14 cellular contexts compared by ENCODE assay signal in the genomic region with DNA sequence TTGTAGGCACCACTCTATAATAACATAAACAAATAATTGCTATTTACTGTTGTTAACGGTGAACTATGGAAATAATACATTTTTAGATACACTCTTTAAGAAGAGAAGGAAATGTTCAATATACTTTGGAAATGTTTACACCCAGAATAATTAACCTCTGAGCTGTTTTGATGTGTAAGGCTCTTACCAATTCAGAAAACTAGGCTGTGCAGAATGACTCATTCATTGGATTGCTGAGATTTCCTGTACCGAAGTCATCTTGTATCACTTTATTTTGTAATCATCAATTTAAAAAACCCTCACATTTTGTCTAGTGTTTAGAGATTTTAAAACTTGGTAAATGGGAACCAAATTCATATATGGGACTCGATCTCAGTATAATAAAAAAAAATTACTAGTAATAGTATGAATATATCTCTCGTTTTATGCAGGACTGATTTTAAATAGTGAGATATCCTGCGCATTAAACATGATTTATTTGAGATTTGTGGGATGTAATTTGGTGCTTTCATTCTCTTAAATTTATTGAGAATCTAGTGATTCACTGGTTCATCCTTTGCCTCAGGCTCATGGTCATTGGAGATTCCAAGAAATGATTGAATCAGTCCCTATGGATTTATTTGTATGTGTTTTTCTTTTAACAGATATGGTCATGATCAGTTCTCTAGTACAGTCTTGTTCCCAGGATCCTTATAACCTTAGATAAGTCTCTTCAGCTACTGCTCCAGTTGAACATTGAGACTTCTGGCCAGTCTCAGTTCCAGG. TPM values are rescaled to one million over a fixed set of nuclear protein-coding genes. Genes with fewer than 3 reads are reported as not detected.
DNase-seq lines count a peak whose midpoint lies in the region; ATAC-seq, FAIRE-seq and TF ChIP-seq lines count a peak whose summit lies in the region.
"Had no signal": no experiment of that assay in that cellular context is flagged by ENCODE, and none has a peak within 500 bp of the region (broad histone marks: within the 10 kb centered on the region; RNA-seq: fewer than 3 reads in every experiment).

No MANE protein-coding gene starts in this region.

- CTCF ChIA-PET in HCT116 (lab: Charles Lee), result interaction anchor here (1.8 kb wide), 1 partner anchor 203 kb away, joined by 7 read pairs; no protein-coding TSS in a partner anchor
- CTCF ChIA-PET in CD8-positive, alpha-beta T cell (lab: Charles Lee), result interaction anchor here (1.4 kb wide), 1 partner anchor 203 kb away, joined by 3 read pairs; no protein-coding TSS in a partner anchor

- peaks cover 0 to 26% of the 10 kb centered on the region in 2 experiments; a peak in 2 of 4 replicates for H3K36me3 ChIP-seq in HCT116 (ENCODE audit: control insufficient read depth in 1 of 2, insufficient read depth in 2 of 2, low read length in 2 of 2)
- peaks cover 14% of the 10 kb centered on the region for H3K36me3 ChIP-seq in astrocyte (ENCODE audit: insufficient read depth, low read length)
- peaks cover 0 to 4% of the 10 kb centered on the region in 2 donors for H3K36me3 ChIP-seq in gastroesophageal sphincter
- H3K36me3 ChIP-seq in tibial artery, result peaks cover 0 to 7% (median 0%) of the 10 kb centered on the region in 3 donors
- H3K36me3 ChIP-seq in CD8-positive, alpha-beta T cell (ENCODE audit: insufficient read depth, low read length), result no peaks in the 10 kb centered on the region

- H4K5ac ChIP-seq in H9 (ENCODE audit: insufficient read length, low read depth, low read length), result no peak overlapping the region

- H3K36me3 Mint-ChIP-seq in astrocyte (ENCODE audit: low read depth, unreplicated experiment) (peaks cover 44% of the 10 kb centered on the region), H9 (ENCODE audit: insufficient read depth in 1 of 3, low read depth in 3 of 3) (peaks cover 0 to 3% (median 0%) of the 10 kb centered on the region in 3 experiments; a peak in 2 of 7 replicates)
- peaks cover 2% of the 10 kb centered on the region for H3K36me3 Mint-ChIP-seq in CD8-positive, alpha-beta T cell

- peaks cover 4 to 10% of the 10 kb centered on the region in 2 experiments; a peak in 2 of 4 replicates for H3K9me3 ChIP-seq in HCT116 (ENCODE audit: control insufficient read depth in 1 of 2, insufficient read depth in 1 of 2, low read depth in 1 of 2, low read length in 2 of 2)
- H3K9me3 ChIP-seq in astrocyte (ENCODE audit: insufficient read depth, low read depth, low read length), result no peaks in the 10 kb centered on the region
- no peaks in the 10 kb centered on the region for H3K9me3 ChIP-seq in gastroesophageal sphincter
- no peaks in the 10 kb centered on the region for H3K9me3 ChIP-seq in tibial artery
- peaks cover 4% of the 10 kb centered on the region for H3K9me3 ChIP-seq in CD8-positive, alpha-beta T cell (ENCODE audit: low read length)
- no peaks in the 10 kb centered on the region for H3K9me3 ChIP-seq in H9 (ENCODE audit: control insufficient read depth, low read depth, low read length)

- H3K27ac ChIP-seq in HCT116 (ENCODE audit: low read depth, low read length) (no peak overlapping the region), astrocyte (ENCODE audit: low read depth, low read length) (peak overlapping the region; percentile 74), gastroesophageal sphincter (peak overlapping the region; percentile 91 to 100 (median 96)), tibial artery (peak overlapping the region; percentile 25 to 99), H9 (ENCODE audit: insufficient read length, low read depth, low read length) (no peak overlapping the region)
- no peak overlapping the region for H3K27ac ChIP-seq in CD8-positive, alpha-beta T cell (ENCODE audit: low read depth, low read length)

- peaks cover 2 to 33% of the 10 kb centered on the region in 2 experiments; a peak in 1 of 4 replicates for H3K4me1 ChIP-seq in HCT116 (ENCODE audit: control insufficient read depth in 1 of 2, insufficient read depth in 2 of 2, low read length in 2 of 2)
- peaks cover 19% of the 10 kb centered on the region for H3K4me1 ChIP-seq in astrocyte (ENCODE audit: insufficient read depth, low read length)
- peaks cover 3 to 54% (median 22%) of the 10 kb centered on the region in 3 donors for H3K4me1 ChIP-seq in gastroesophageal sphincter
- H3K4me1 ChIP-seq in tibial artery, result peaks cover 0 to 66% (median 22%) of the 10 kb centered on the region in 4 donors
- H3K4me1 ChIP-seq in CD8-positive, alpha-beta T cell (ENCODE audit: insufficient read depth, low read length), result peaks cover 4% of the 10 kb centered on the region
- H3K4me1 ChIP-seq in H9 (ENCODE audit: insufficient read depth, low read length), result no peaks in the 10 kb centered on the region; the same call in 1 of the 2 replicates

- RAD21 ChIA-PET in HCT116 (lab: Charles Lee; ENCODE audit: low non-redundant PET in 1 of 2, low total read pairs in 2 of 2, uncharacterized antibody in 2 of 2, unreplicated experiment in 2 of 2), result no interaction called here

- 32 to 50% methylated on average over 5 of the region's 5 CpGs for WGBS in gastroesophageal sphincter (ENCODE audit: low coverage in 1 of 2), 2 donors
- no CpG with 5 or more reads among the region's 5 CpGs for WGBS in H9 (ENCODE audit: extremely low coverage, insufficient read length, low lambda C conversion rate)

- H2BK20ac ChIP-seq in H9 (ENCODE audit: low read depth, low read length, poor library complexity, severe bottlenecking), result no peak overlapping the region

- H3K9me2 ChIP-seq in HCT116 (ENCODE audit: insufficient read depth), result no peaks in the 10 kb centered on the region

- H3K79me2 ChIP-seq in HCT116 (ENCODE audit: insufficient read depth, low read length) (peaks cover 20% of the 10 kb centered on the region; the same call in 1 of the 2 replicates), astrocyte (ENCODE audit: insufficient read depth, low read length) (peaks cover 87% of the 10 kb centered on the region), H9 (ENCODE audit: insufficient read depth, low read length) (peaks cover 5% of the 10 kb centered on the region; the same call in 1 of the 2 replicates)

- TF ChIP-seq POLR2A in HCT116 (IDR thresholded peaks at IDR 0.05; ENCODE audit: borderline replicate concordance, extremely low read depth, insufficient read depth, insufficient read length) (no peak), gastroesophageal sphincter (IDR thresholded peaks at IDR 0.05) (no peak)

- H4K91ac ChIP-seq in H9 (ENCODE audit: insufficient read length, low read depth, low read length), result no peak overlapping the region

- H3K56ac ChIP-seq in H9 (ENCODE audit: insufficient read length, low read depth, low read length), result no peak overlapping the region

- TF ChIP-seq CTCF in HCT116 (IDR thresholded peaks at IDR 0.05 in 2 of 3, conservative IDR thresholded peaks at IDR 0.05 in 1 of 3; ENCODE audit: borderline replicate concordance in 1 of 3, insufficient read depth in 1 of 3, low read depth in 2 of 3, low read length in 2 of 3) (no peak), astrocyte (IDR thresholded peaks at IDR 0.05; ENCODE audit: insufficient read depth, low read depth, low read length) (no peak), gastroesophageal sphincter (IDR thresholded peaks at IDR 0.05) (no peak), tibial artery (IDR thresholded peaks at IDR 0.05) (no peak), H9 (conservative IDR thresholded peaks at IDR 0.05) (no peak)
- TF ChIP-seq CTCF in CD8-positive, alpha-beta T cell (IDR thresholded peaks at IDR 0.05), result no peak

- H3K9me3 Mint-ChIP-seq in astrocyte (ENCODE audit: unreplicated experiment), result peaks cover 2% of the 10 kb centered on the region
- peaks cover 10% of the 10 kb centered on the region for H3K9me3 Mint-ChIP-seq in CD8-positive, alpha-beta T cell
- H3K9me3 Mint-ChIP-seq in H9, result peaks cover 0 to 7% of the 10 kb centered on the region in 2 experiments; a peak in 3 of 5 replicates

- no peak overlapping the region for H3K23ac ChIP-seq in H9 (ENCODE audit: insufficient read length, low read depth, low read length)

- BruUV-seq in HCT116 (replicated peaks; lab: Mats Ljungman, UMichigan), result no TSS peak

- no peak overlapping the region for H3K14ac ChIP-seq in H9 (ENCODE audit: insufficient read depth, low read length)

- H2AFZ ChIP-seq in HCT116 (ENCODE audit: low read depth, low read length, poor library complexity, severe bottlenecking) (no peak overlapping the region), astrocyte (ENCODE audit: low read depth, low read length) (no peak overlapping the region), H9 (ENCODE audit: low read length) (no peak overlapping the region)

- no peak overlapping the region for H2BK120ac ChIP-seq in H9 (ENCODE audit: low read depth, low read length, poor library complexity, severe bottlenecking)

- POLR2A ChIA-PET in HCT116 (lab: Charles Lee), result no interaction called here
- POLR2A ChIA-PET in CD8-positive, alpha-beta T cell (lab: Charles Lee), result no interaction called here

- intact Hi-C loops in HCT116 (cut with micrococcal nuclease) (no loop called here), tibial artery (cut with DNase I; ENCODE audit: low total_unique reads) (no loop called here)
- intact Hi-C loops in CD8-positive, alpha-beta T cell (cut with DNase I, micrococcal nuclease), result no loop called here

- peaks cover 10% of the 10 kb centered on the region for H3K23me2 ChIP-seq in H9 (ENCODE audit: insufficient read length, low read depth, low read length, poor library complexity, severe bottlenecking)

- ATAC-seq in HCT116, result no peak
- no peak for ATAC-seq in gastroesophageal sphincter
- no peak for ATAC-seq in CD8-positive, alpha-beta T cell
- ATAC-seq in GM18873 (IDR thresholded peaks at IDR 0.05; ENCODE audit: low FRiP score, unreplicated experiment), result no peak
- ATAC-seq: stimulated activated naive CD8-positive, alpha-beta T cell treated with anti-CD3 and anti-CD28 coated beads, Interleukin-15, Interleukin-2, amounts not matched to agents 100 U/mL and 50 U/mL, for 24 hours had no signal

- H2BK5ac ChIP-seq in H9 (ENCODE audit: insufficient read length, low read length), result no peak overlapping the region

- H3K4me3 Mint-ChIP-seq in astrocyte (ENCODE audit: unreplicated experiment), result peak overlapping the region; percentile 99
- H3K4me3 Mint-ChIP-seq in CD8-positive, alpha-beta T cell, result no peak overlapping the region
- no peak overlapping the region for H3K4me3 Mint-ChIP-seq in H9
- H3K4me3 Mint-ChIP-seq: activated naive CD4-positive, alpha-beta T cell treated with anti-CD3 and anti-CD28 coated beads for 36 hours; mesothelial cell of epicardium had no signal

- H3K18ac ChIP-seq in H9 (ENCODE audit: insufficient read length, low read depth, low read length), result no peak overlapping the region

- no peak overlapping the region for H3T11ph ChIP-seq in H9 (ENCODE audit: low read length)

- H3K4me3 ChIP-seq in HCT116 (replicated peaks in 1 of 2; ENCODE audit: low read depth in 1 of 2, low read length in 2 of 2) (no peak overlapping the region), astrocyte (ENCODE audit: insufficient read depth, low read depth, low read length) (peak overlapping the region; percentile 41), gastroesophageal sphincter (peak overlapping the region in 1 of 2 donors; percentile 88), tibial artery (peak overlapping the region in 1 of 2 donors; percentile 91)
- H3K4me3 ChIP-seq in CD8-positive, alpha-beta T cell (ENCODE audit: low read depth, low read length), result no peak overlapping the region

- no peak overlapping the region for H2AK5ac ChIP-seq in H9 (ENCODE audit: insufficient read length, low read length)

- H4K20me1 ChIP-seq in HCT116 (ENCODE audit: insufficient read depth) (no peaks in the 10 kb centered on the region), astrocyte (ENCODE audit: insufficient read depth, low read length) (peaks cover 51% of the 10 kb centered on the region), H9 (ENCODE audit: control insufficient read depth, insufficient read depth, insufficient read length) (no peaks in the 10 kb centered on the region)

- TF ChIP-seq EP300 in gastroesophageal sphincter (IDR thresholded peaks at IDR 0.05), result no peak

- FAIRE-seq in astrocyte (lab: Jason Lieb, UNC), result peak; percentile 64

- H3K27me3 Mint-ChIP-seq in astrocyte (ENCODE audit: low read depth, unreplicated experiment) (no peaks in the 10 kb centered on the region), H9 (ENCODE audit: low read depth) (peaks cover 18% of the 10 kb centered on the region)
- H3K27me3 Mint-ChIP-seq in CD8-positive, alpha-beta T cell (ENCODE audit: low read depth), result peaks cover 40% of the 10 kb centered on the region

- no peak overlapping the region for H4K8ac ChIP-seq in H9 (replicated peaks; ENCODE audit: insufficient read length, low read depth, low read length)

- no peak for DNase-seq in HCT116 (ENCODE audit: low read depth, low spot score)
- peak; percentile 88 for DNase-seq in astrocyte (ENCODE audit: low read depth)
- DNase-seq in tibial artery, result no peak
- no peak for DNase-seq in CD8-positive, alpha-beta T cell
- DNase-seq in H9, result no peak
- DNase-seq: activated CD4-positive, CD25-positive, alpha-beta regulatory T cell treated with anti-CD3 and anti-CD28 coated beads, Interleukin-2, amount 50 U/mL, for 72 hours; activated naive CD4-positive, alpha-beta T cell treated with anti-CD3 and anti-CD28 coated beads for 36 hours; foreskin melanocyte; NCI-H1930; stimulated activated CD4-positive, alpha-beta T cell treated with anti-CD3 and anti-CD28 coated beads, Interleukin-12 subunit alpha, Interleukin-12 subunit beta, amount 100 ng/mL, for 4 hours; stimulated activated naive CD8-positive, alpha-beta T cell treated with anti-CD3 and anti-CD28 coated beads, Interleukin-15, Interleukin-2, amounts not matched to agents 100 U/mL and 50 U/mL, for 24 hours had no signal

- no peak overlapping the region for H2BK15ac ChIP-seq in H9 (ENCODE audit: low read depth, low read length)

- H3K9ac ChIP-seq in HCT116 (ENCODE audit: low read length) (no peak overlapping the region), astrocyte (ENCODE audit: low read length) (peak overlapping the region; percentile 54), H9 (ENCODE audit: extremely low read depth, insufficient read length, low read length) (no peak overlapping the region)

- H3K4ac ChIP-seq in H9 (ENCODE audit: low read depth, low read length), result no peak overlapping the region

- H3K27me3 ChIP-seq in HCT116 (ENCODE audit: insufficient read depth, low read length) (no peaks in the 10 kb centered on the region), astrocyte (ENCODE audit: insufficient read depth, low read length) (no peaks in the 10 kb centered on the region), gastroesophageal sphincter (no peaks in the 10 kb centered on the region), tibial artery (no peaks in the 10 kb centered on the region), H9 (ENCODE audit: insufficient read depth, low read length) (no peaks in the 10 kb centered on the region; the same call in 1 of the 2 replicates)
- H3K27me3 ChIP-seq in CD8-positive, alpha-beta T cell (ENCODE audit: insufficient read depth, low read length), result peaks cover 4% of the 10 kb centered on the region

- no peaks in the 10 kb centered on the region for H3K79me1 ChIP-seq in H9 (ENCODE audit: insufficient read depth, low read depth, low read length, poor library complexity, severe bottlenecking)

- no peak overlapping the region for H2BK12ac ChIP-seq in H9 (ENCODE audit: insufficient read length, low read depth, low read length)

- H3K4me1 Mint-ChIP-seq in astrocyte (ENCODE audit: low read depth, unreplicated experiment), result peaks cover 34% of the 10 kb centered on the region
- H3K4me1 Mint-ChIP-seq in CD8-positive, alpha-beta T cell (ENCODE audit: low read depth), result peaks cover 8% of the 10 kb centered on the region
- H3K4me1 Mint-ChIP-seq in H9, result peaks cover 12 to 13% of the 10 kb centered on the region in 2 experiments

- H3K4me2 ChIP-seq in HCT116 (ENCODE audit: low read length) (no peak overlapping the region), astrocyte (ENCODE audit: low read length) (peak overlapping the region; percentile 87), H9 (ENCODE audit: insufficient read depth, insufficient read length, low read length) (no peak overlapping the region)

- H3K27ac Mint-ChIP-seq in astrocyte (ENCODE audit: unreplicated experiment) (peak overlapping the region; percentile 76), H9 (no peak overlapping the region)
- no peak overlapping the region for H3K27ac Mint-ChIP-seq in CD8-positive, alpha-beta T cell
- H3K27ac Mint-ChIP-seq: activated naive CD4-positive, alpha-beta T cell treated with anti-CD3 and anti-CD28 coated beads for 36 hours; mesothelial cell of epicardium had no signal

- TF ChIP-seq RAD21 in HCT116 (IDR thresholded peaks at IDR 0.05; ENCODE audit: low read depth), result no peak

RNA-seq across cellular contexts. Expression of a gene that starts 3.9 kb away (rescaled TPM):
- 9.0 TPM for total RNA-seq in HCT116 (2021; ENCODE audit: unreplicated experiment)
- 4.9 and 7.1 TPM in 2 replicates for polyA plus RNA-seq in HCT116 (2012)
- 68.2 and 69.0 TPM in 2 replicates for total RNA-seq in astrocyte
- 100 to 1,000 TPM in 2 of 4 donors, 10 to 100 TPM in 2; 65.2 to 163 (median 89.7) TPM for total RNA-seq in gastroesophageal sphincter
- total RNA-seq in CD8-positive, alpha-beta T cell, result 1 to 10 TPM; 1.6 to 2.0 TPM
- total RNA-seq in H9 (2021), result 9.6 and 9.9 TPM in 2 replicates

Comparison
In these comparisons a context has a peak if more than half of its experiments do, and no peak if none do; other contexts are left out.
1. H3K27ac ChIP-seq: peak in astrocyte (single experiment), gastroesophageal sphincter (4 of 4) and tibial artery (2 of 2); none in HCT116 (single experiment), CD8-positive, alpha-beta T cell (single experiment) and H9 (single experiment).